ENCODE assay signal across 10 cellular contexts in genomic region chr11:115194798-115195101, GRCh38.
DNase-seq lines count a peak whose midpoint lies in the region; ATAC-seq and TF ChIP-seq lines count a peak whose summit lies in the region.
"Had no signal": no experiment of that assay in that cellular context is flagged by ENCODE, and none has a peak within 500 bp of the region (broad histone marks: within the 10 kb centered on the region; RNA-seq: fewer than 3 reads in every experiment).

No MANE protein-coding gene starts in this region.

- peak overlapping the region in 1 of 2 donors; percentile 22 for H3K9ac ChIP-seq in duodenal mucosa (ENCODE audit: low read depth in 1 of 2, low read length in 2 of 2)

- intact Hi-C loops in A673 (cut with micrococcal nuclease; ENCODE audit: unreplicated experiment): no loop called here

- CTCF ChIA-PET in A673 (lab: Charles Lee): no interaction called here

- no peaks in the 10 kb centered on the region for H3K9me3 ChIP-seq in duodenal mucosa (ENCODE audit: control insufficient read depth in 1 of 2, low read length in 2 of 2)
- H3K9me3 ChIP-seq in A673 (ENCODE audit: low read depth, low read length, poor library complexity, severe bottlenecking): no peaks in the 10 kb centered on the region
- H3K9me3 ChIP-seq: gastroesophageal sphincter, thoracic aorta had no signal

- no TSS peak for BruUV-seq in A673 (replicated peaks; lab: Mats Ljungman, UMichigan)

- ATAC-seq in GM19328 (IDR thresholded peaks at IDR 0.05; ENCODE audit: unreplicated experiment): peak; percentile 48
- ATAC-seq in HG03354 (IDR thresholded peaks at IDR 0.05; ENCODE audit: poor library complexity, severe bottlenecking, unreplicated experiment): peak; percentile 30
- ATAC-seq: gastroesophageal sphincter had no signal

- H3K27ac ChIP-seq in duodenal mucosa (ENCODE audit: low read depth, low read length) (peak overlapping the region; percentile 8), A673 (ENCODE audit: low read depth, low read length, poor library complexity, severe bottlenecking) (no peak overlapping the region)
- H3K27ac ChIP-seq: gastroesophageal sphincter, thoracic aorta had no signal

- H3K36me3 ChIP-seq in duodenal mucosa (ENCODE audit: control insufficient read depth in 1 of 2, insufficient read depth in 2 of 2, low read length in 2 of 2) (no peaks in the 10 kb centered on the region), A673 (ENCODE audit: insufficient read depth, low read length, poor library complexity, severe bottlenecking) (no peaks in the 10 kb centered on the region)
- H3K36me3 ChIP-seq: gastroesophageal sphincter, thoracic aorta had no signal

- TF ChIP-seq CTCF in A673 (conservative IDR thresholded peaks at IDR 0.05; ENCODE audit: low read depth, low read length): no peak

- H3K27me3 ChIP-seq in duodenal mucosa (ENCODE audit: control insufficient read depth in 1 of 2, insufficient read depth in 2 of 2, low read length in 2 of 2): no peaks in the 10 kb centered on the region
- H3K27me3 ChIP-seq in A673 (replicated peaks; ENCODE audit: insufficient read depth, low read depth, low read length, poor library complexity): no peaks in the 10 kb centered on the region
- H3K27me3 ChIP-seq: gastroesophageal sphincter had no signal

- no peak overlapping the region for H3K4me3 ChIP-seq in duodenal mucosa (ENCODE audit: low read depth in 1 of 2, low read length in 2 of 2)
- no peak overlapping the region for H3K4me3 ChIP-seq in A673 (ENCODE audit: low read depth, low read length, poor library complexity, severe bottlenecking)
- H3K4me3 ChIP-seq: gastroesophageal sphincter, thoracic aorta had no signal

- DNase-seq in EH (ENCODE audit: low read depth): peak; percentile 1
- no peak for DNase-seq in iPS-NIHi11 (ENCODE audit: low spot score)
- DNase-seq in A673 (ENCODE audit: low spot score): no peak
- no peak for DNase-seq in mesenteric fat pad (ENCODE audit: low spot score)
- DNase-seq: SIG-M5 had no signal

- H3K4me1 ChIP-seq in duodenal mucosa (ENCODE audit: control insufficient read depth in 1 of 2, insufficient read depth in 2 of 2, low read length in 2 of 2) (peaks cover 0 to 4% of the 10 kb centered on the region in 2 donors), A673 (ENCODE audit: insufficient read depth, low read length, poor library complexity, severe bottlenecking) (no peaks in the 10 kb centered on the region)

- POLR2A ChIA-PET in A673 (lab: Charles Lee; ENCODE audit: low non-redundant PET): no interaction called here
